In the genomic region with DNA sequence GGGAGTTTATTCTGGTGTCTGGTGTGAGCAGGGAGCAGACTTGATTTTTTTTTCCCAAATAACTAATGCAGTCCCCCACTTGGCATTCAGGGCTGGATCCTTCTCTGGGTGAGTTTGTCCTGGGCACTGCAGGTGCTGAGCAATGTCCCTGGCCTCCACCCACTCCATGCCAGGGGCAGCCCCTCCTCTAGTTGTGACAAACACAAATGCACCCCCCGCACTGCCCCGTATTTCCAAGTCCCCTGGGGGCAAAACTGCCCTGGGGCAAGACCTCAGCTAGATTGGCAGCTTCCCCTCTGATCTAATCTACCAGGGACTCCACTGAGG, we compare ENCODE assay signal across 10 cellular contexts. TPM values are rescaled to one million over a fixed set of nuclear protein-coding genes. Genes with fewer than 3 reads are reported as not detected.
DNase-seq lines count a peak whose midpoint lies in the region; ATAC-seq and TF ChIP-seq lines count a peak whose summit lies in the region.
"Had no signal": no experiment of that assay in that cellular context is flagged by ENCODE, and none has a peak within 500 bp of the region (broad histone marks: within the 10 kb centered on the region; RNA-seq: fewer than 3 reads in every experiment).

No MANE protein-coding gene starts in this region.

- TF ChIP-seq CTCF in H9 (conservative IDR thresholded peaks at IDR 0.05) (no peak), GM13976 (IDR thresholded peaks at IDR 0.05; ENCODE audit: borderline replicate concordance, control extremely low read depth, extremely low read depth, insufficient read depth, missing control alignments) (no peak)

- no peak overlapping the region for H3K56ac ChIP-seq in H9 (ENCODE audit: insufficient read length, low read depth, low read length)

- no peak for ATAC-seq in activated naive CD8-positive, alpha-beta T cell treated with anti-CD3 and anti-CD28 coated beads, Interleukin-2, amount 10 ng/mL, durations not matched to agents 7 days and 5 days (ENCODE audit: low read depth)
- ATAC-seq in naive thymus-derived CD8-positive, alpha-beta T cell = no peak
- no peak for ATAC-seq in GM21360 (IDR thresholded peaks at IDR 0.05; ENCODE audit: unreplicated experiment)

- DNase-seq in H9 (no peak), inferior parietal cortex (ENCODE audit: extremely low spot score) (no peak), GF-D8 (lab: John Stamatoyannopoulos, UW) (no peak), GM13976 (ENCODE audit: low spot score) (no peak)
- no peak for DNase-seq in activated naive CD8-positive, alpha-beta T cell treated with anti-CD3 and anti-CD28 coated beads, Interleukin-2, amount 10 ng/mL, durations not matched to agents 7 days and 5 days
- no peak for DNase-seq in naive thymus-derived CD8-positive, alpha-beta T cell
- DNase-seq: nucleus accumbens had no signal

- no peaks in the 10 kb centered on the region for H3K79me2 ChIP-seq in H9 (ENCODE audit: insufficient read depth, low read length)

- no peaks in the 10 kb centered on the region for H3K9me3 Mint-ChIP-seq in H9
- H3K9me3 Mint-ChIP-seq in activated naive CD8-positive, alpha-beta T cell treated with anti-CD3 and anti-CD28 coated beads, Interleukin-2, amount 10 ng/mL, durations not matched to agents 7 days and 5 days = no peaks in the 10 kb centered on the region
- H3K9me3 Mint-ChIP-seq in naive thymus-derived CD8-positive, alpha-beta T cell = peaks cover 0 to 4% (median 0%) of the 10 kb centered on the region in 9 donors
- H3K9me3 Mint-ChIP-seq: type B pancreatic cell had no signal

- H3K27ac Mint-ChIP-seq in H9 = peak overlapping the region; percentile 52 to 78 (median 64); a peak in 4 of 7 replicates
- peak overlapping the region; percentile 90 for H3K27ac Mint-ChIP-seq in activated naive CD8-positive, alpha-beta T cell treated with anti-CD3 and anti-CD28 coated beads, Interleukin-2, amount 10 ng/mL, durations not matched to agents 7 days and 5 days
- peak overlapping the region; percentile 83 to 98 (median 92) for H3K27ac Mint-ChIP-seq in naive thymus-derived CD8-positive, alpha-beta T cell

- H2AFZ ChIP-seq in H9 (ENCODE audit: low read length) = no peak overlapping the region

- H3K18ac ChIP-seq in H9 (ENCODE audit: insufficient read length, low read depth, low read length) = no peak overlapping the region

- no peak overlapping the region for H2BK20ac ChIP-seq in H9 (ENCODE audit: low read depth, low read length, poor library complexity, severe bottlenecking)

- no peak overlapping the region for H3K4me3 Mint-ChIP-seq in H9
- H3K4me3 Mint-ChIP-seq in activated naive CD8-positive, alpha-beta T cell treated with anti-CD3 and anti-CD28 coated beads, Interleukin-2, amount 10 ng/mL, durations not matched to agents 7 days and 5 days = peak overlapping the region; percentile 70
- peak overlapping the region; percentile 62 to 98 (median 74) for H3K4me3 Mint-ChIP-seq in naive thymus-derived CD8-positive, alpha-beta T cell

- H3K4me2 ChIP-seq in BLaER1 = peak overlapping the region; percentile 88
- no peak overlapping the region for H3K4me2 ChIP-seq in H9 (ENCODE audit: insufficient read depth, insufficient read length, low read length)

- H3K9ac ChIP-seq in BLaER1 (peak overlapping the region; percentile 74), H9 (ENCODE audit: extremely low read depth, insufficient read length, low read length) (no peak overlapping the region)

- H3K4me3 ChIP-seq in BLaER1 = peak overlapping the region; percentile 44

- no peak overlapping the region for H4K8ac ChIP-seq in H9 (replicated peaks; ENCODE audit: insufficient read length, low read depth, low read length)

- H4K5ac ChIP-seq in H9 (ENCODE audit: insufficient read length, low read depth, low read length) = no peak overlapping the region

- no peaks in the 10 kb centered on the region; the same call in 1 of the 2 replicates for H3K27me3 Mint-ChIP-seq in H9 (ENCODE audit: low read depth)
- H3K27me3 Mint-ChIP-seq in activated naive CD8-positive, alpha-beta T cell treated with anti-CD3 and anti-CD28 coated beads, Interleukin-2, amount 10 ng/mL, durations not matched to agents 7 days and 5 days = no peaks in the 10 kb centered on the region
- peaks cover 0 to 2% (median 0%) of the 10 kb centered on the region in 5 donors for H3K27me3 Mint-ChIP-seq in naive thymus-derived CD8-positive, alpha-beta T cell
- H3K27me3 Mint-ChIP-seq: type B pancreatic cell had no signal

- no peak overlapping the region; the same call in 1 of the 2 replicates for H3K4ac ChIP-seq in H9 (ENCODE audit: low read depth, low read length)

- peaks cover 100% of the 10 kb centered on the region for H3K4me1 ChIP-seq in BLaER1
- H3K4me1 ChIP-seq in H9 (ENCODE audit: insufficient read depth, low read length) = no peaks in the 10 kb centered on the region

- H3K36me3 Mint-ChIP-seq in H9 (ENCODE audit: insufficient read depth in 1 of 3, low read depth in 3 of 3) = no peaks in the 10 kb centered on the region; a peak in 1 of 7 replicates
- peaks cover 32% of the 10 kb centered on the region for H3K36me3 Mint-ChIP-seq in activated naive CD8-positive, alpha-beta T cell treated with anti-CD3 and anti-CD28 coated beads, Interleukin-2, amount 10 ng/mL, durations not matched to agents 7 days and 5 days
- H3K36me3 Mint-ChIP-seq in naive thymus-derived CD8-positive, alpha-beta T cell = peaks cover 5 to 21% (median 6%) of the 10 kb centered on the region in 3 donors

- H2AK5ac ChIP-seq in H9 (ENCODE audit: insufficient read length, low read length) = no peak overlapping the region

- no peak overlapping the region for H2BK12ac ChIP-seq in H9 (ENCODE audit: insufficient read length, low read depth, low read length)

- H3K14ac ChIP-seq in H9 (ENCODE audit: insufficient read depth, low read length) = no peak overlapping the region

- H3K27ac ChIP-seq in BLaER1 = peak overlapping the region; percentile 95
- H3K27ac ChIP-seq in H9 (ENCODE audit: insufficient read length, low read depth, low read length) = no peak overlapping the region

- no peak overlapping the region for H2BK120ac ChIP-seq in H9 (ENCODE audit: low read depth, low read length, poor library complexity, severe bottlenecking)

- POLR2A ChIA-PET in activated naive CD8-positive, alpha-beta T cell treated with anti-CD3 and anti-CD28 coated beads, Interleukin-2, amount 10 ng/mL, durations not matched to agents 7 days and 5 days (lab: Charles Lee) = interaction anchor here (0.7 to 1.5 kb wide), 3 partner anchors 20 to 62 kb away, joined by 3 to 8 read pairs (median 7); partner anchors contain the start of gene AP3D1
- POLR2A ChIA-PET in naive thymus-derived CD8-positive, alpha-beta T cell (lab: Charles Lee) = interaction anchor here (0.6 to 7.5 kb wide), 6 partner anchors 9 to 387 kb away, joined by 3 to 72 read pairs (median 4); partner anchors contain the start of gene MKNK2

- H3K4me1 Mint-ChIP-seq in H9 = peaks cover 23 to 25% of the 10 kb centered on the region in 2 experiments
- peaks cover 60% of the 10 kb centered on the region for H3K4me1 Mint-ChIP-seq in activated naive CD8-positive, alpha-beta T cell treated with anti-CD3 and anti-CD28 coated beads, Interleukin-2, amount 10 ng/mL, durations not matched to agents 7 days and 5 days
- peaks cover 44 to 87% (median 78%) of the 10 kb centered on the region in 4 donors for H3K4me1 Mint-ChIP-seq in naive thymus-derived CD8-positive, alpha-beta T cell

- H3T11ph ChIP-seq in H9 (ENCODE audit: low read length) = no peak overlapping the region

- no peaks in the 10 kb centered on the region for H3K79me1 ChIP-seq in H9 (ENCODE audit: insufficient read depth, low read depth, low read length, poor library complexity, severe bottlenecking)

- no CpG with 5 or more reads among the region's 2 CpGs for WGBS in H9 (ENCODE audit: extremely low coverage, insufficient read length, low lambda C conversion rate)

- H3K27me3 ChIP-seq in BLaER1 (no peaks in the 10 kb centered on the region), H9 (ENCODE audit: insufficient read depth, low read length) (no peaks in the 10 kb centered on the region)

- in situ Hi-C loops in GM13976 (cut with MboI; ENCODE audit: low sequenced_read_pairs, unreplicated experiment) = no loop called here

- H4K20me1 ChIP-seq in BLaER1 (peaks cover 66% of the 10 kb centered on the region), H9 (ENCODE audit: control insufficient read depth, insufficient read depth, insufficient read length) (no peaks in the 10 kb centered on the region)

- no peaks in the 10 kb centered on the region for H3K36me3 ChIP-seq in BLaER1

- H3K23me2 ChIP-seq in H9 (ENCODE audit: insufficient read length, low read depth, low read length, poor library complexity, severe bottlenecking) = no peaks in the 10 kb centered on the region

- no peak overlapping the region for H3K23ac ChIP-seq in H9 (ENCODE audit: insufficient read length, low read depth, low read length)

- H4K91ac ChIP-seq in H9 (ENCODE audit: insufficient read length, low read depth, low read length) = no peak overlapping the region

- no peak overlapping the region for H2BK15ac ChIP-seq in H9 (ENCODE audit: low read depth, low read length)

- H3K9me3 ChIP-seq in BLaER1 = no peaks in the 10 kb centered on the region
- no peaks in the 10 kb centered on the region for H3K9me3 ChIP-seq in H9 (ENCODE audit: control insufficient read depth, low read depth, low read length)

- no peak overlapping the region for H2BK5ac ChIP-seq in H9 (ENCODE audit: insufficient read length, low read length)

RNA-seq across cellular contexts. Expression of gene MOB3A, which starts 6.4 kb away (rescaled TPM):
- 11.5 and 13.3 TPM in 2 replicates for total RNA-seq in H9 (2021)
- 100 to 1,000 TPM; 190 to 200 TPM for total RNA-seq in activated naive CD8-positive, alpha-beta T cell treated with anti-CD3 and anti-CD28 coated beads, Interleukin-2, amount 10 ng/mL, durations not matched to agents 7 days and 5 days
- total RNA-seq in naive thymus-derived CD8-positive, alpha-beta T cell = 100 to 1,000 TPM in 1 of 2 experiments, 10 to 100 TPM in 1; 94.0 to 101 TPM
- polyA plus RNA-seq in naive thymus-derived CD8-positive, alpha-beta T cell = 10 to 100 TPM; 40.5 to 90.4 (median 53.1) TPM

RNA-seq across cellular contexts. Expression of gene IZUMO4, which starts 7.0 kb away (rescaled TPM):
- total RNA-seq in H9 (2021) = 2.1 and 3.0 TPM in 2 replicates
- 10 to 100 TPM; 16.0 to 17.7 TPM for total RNA-seq in activated naive CD8-positive, alpha-beta T cell treated with anti-CD3 and anti-CD28 coated beads, Interleukin-2, amount 10 ng/mL, durations not matched to agents 7 days and 5 days
- 10 to 100 TPM; 16.6 to 18.7 TPM for total RNA-seq in naive thymus-derived CD8-positive, alpha-beta T cell
- polyA plus RNA-seq in naive thymus-derived CD8-positive, alpha-beta T cell = 1 to 10 TPM in 1 of 3 donors, under 1 TPM in 2; 0.26 to 1.4 (median 0.85) TPM

RNA-seq across cellular contexts. Expression of gene MKNK2, which starts 38.6 kb away (rescaled TPM):
- 153 and 154 TPM in 2 replicates for total RNA-seq in H9 (2021)
- 100 to 1,000 TPM; 319 to 341 TPM for total RNA-seq in activated naive CD8-positive, alpha-beta T cell treated with anti-CD3 and anti-CD28 coated beads, Interleukin-2, amount 10 ng/mL, durations not matched to agents 7 days and 5 days
- 100 to 1,000 TPM; 171 to 176 TPM for total RNA-seq in naive thymus-derived CD8-positive, alpha-beta T cell
- 10 to 100 TPM; 26.1 to 47.1 (median 30.2) TPM for polyA plus RNA-seq in naive thymus-derived CD8-positive, alpha-beta T cell

Comparison
In these comparisons a context has a peak if more than half of its experiments do, and no peak if none do; other contexts are left out.
1. H3K4me3 Mint-ChIP-seq: peak in activated naive CD8-positive, alpha-beta T cell treated with anti-CD3 and anti-CD28 coated beads, Interleukin-2, amount 10 ng/mL, durations not matched to agents 7 days and 5 days (single experiment) and naive thymus-derived CD8-positive, alpha-beta T cell (10 of 10); none in H9 (0 of 2).
2. Peak in every context shown above with its lines, with median percentiles within 50 percentile points of each other: H3K27ac Mint-ChIP-seq.